Comparison of ENCODE assay signal across 8 cellular contexts in the genomic region with DNA sequence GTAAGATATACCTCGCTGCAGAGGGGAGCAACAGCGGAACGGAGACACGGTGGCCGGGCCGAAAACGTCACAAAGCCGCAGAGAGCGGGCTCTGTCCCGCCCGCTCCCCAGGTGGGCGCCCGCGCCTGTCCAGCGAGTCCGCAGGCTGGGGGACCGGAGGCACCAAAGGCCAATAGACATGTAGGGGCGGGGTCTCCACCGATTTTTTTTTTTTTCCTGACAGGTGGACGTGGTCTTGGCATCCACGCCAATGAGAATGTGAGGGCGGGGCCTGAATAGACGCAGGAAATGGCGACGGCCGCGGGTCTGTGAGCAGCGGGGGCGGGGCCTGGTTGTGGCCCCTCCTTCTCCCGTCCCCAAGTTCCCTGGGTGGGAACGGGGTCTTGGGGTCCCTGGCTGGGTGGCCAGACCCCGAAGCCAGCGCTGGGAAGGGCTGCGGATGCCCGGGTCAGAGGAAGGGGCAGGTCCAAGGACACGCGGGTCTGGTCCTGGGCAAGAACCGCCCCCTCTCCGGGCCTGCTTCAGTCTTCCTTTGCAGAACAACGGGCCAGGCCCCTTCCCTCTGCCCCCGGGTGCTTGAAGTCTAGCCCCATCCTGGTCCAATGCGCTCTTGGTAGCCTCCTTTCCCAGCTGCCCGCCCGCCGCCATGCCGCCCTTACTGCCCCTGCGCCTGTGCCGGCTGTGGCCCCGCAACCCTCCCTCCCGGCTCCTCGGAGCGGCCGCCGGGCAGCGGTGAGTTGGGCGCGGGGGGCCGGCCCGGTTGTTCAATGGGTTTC. TPM values are rescaled to one million over a fixed set of nuclear protein-coding genes. Genes with fewer than 3 reads are reported as not detected.
DNase-seq lines count a peak whose midpoint lies in the region; ATAC-seq, FAIRE-seq and TF ChIP-seq lines count a peak whose summit lies in the region.

A gene with protein sequence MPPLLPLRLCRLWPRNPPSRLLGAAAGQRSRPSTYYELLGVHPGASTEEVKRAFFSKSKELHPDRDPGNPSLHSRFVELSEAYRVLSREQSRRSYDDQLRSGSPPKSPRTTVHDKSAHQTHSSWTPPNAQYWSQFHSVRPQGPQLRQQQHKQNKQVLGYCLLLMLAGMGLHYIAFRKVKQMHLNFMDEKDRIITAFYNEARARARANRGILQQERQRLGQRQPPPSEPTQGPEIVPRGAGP (plus strand): TSS at position 340 of the 776 bp plus-strand sequence. CDS start 307 bp downstream, at position 647.

- no peak for FAIRE-seq in H54 (lab: Jason Lieb, UNC)

- H3K4me1 ChIP-seq in osteoblast (ENCODE audit: insufficient read depth, low read length) (peaks cover 30% of the 10 kb centered on the region), thoracic aorta (ENCODE audit: control insufficient read depth in 1 of 2, low read depth in 2 of 2) (peaks cover 30 to 73% of the 10 kb centered on the region in 2 donors)

- H3K36me3 ChIP-seq in SU-DHL-6 (ENCODE audit: low read length) (no peaks in the 10 kb centered on the region), osteoblast (ENCODE audit: insufficient read depth, low read length) (no peaks in the 10 kb centered on the region), thoracic aorta (no peaks in the 10 kb centered on the region)

- TF ChIP-seq CTCF in SU-DHL-6 (IDR thresholded peaks at IDR 0.05; ENCODE audit: insufficient read depth, low read length, poor library complexity, severe bottlenecking), result no peak
- TF ChIP-seq CTCF in osteoblast (IDR thresholded peaks at IDR 0.05; ENCODE audit: extremely low read depth, low read depth, low read length), result no peak
- no peak for TF ChIP-seq CTCF in thoracic aorta (IDR thresholded peaks at IDR 0.05)

- H3K9me3 ChIP-seq in SU-DHL-6 (ENCODE audit: insufficient read depth, low read length) (no peaks in the 10 kb centered on the region), osteoblast (ENCODE audit: low read depth, low read length) (no peaks in the 10 kb centered on the region), thoracic aorta (no peaks in the 10 kb centered on the region)

- no peaks in the 10 kb centered on the region for H3K9me2 ChIP-seq in SU-DHL-6 (replicated peaks; ENCODE audit: insufficient read depth, low read length)

- no peaks in the 10 kb centered on the region for H3K27me3 Mint-ChIP-seq in activated naive CD8-positive, alpha-beta T cell treated with anti-CD3 and anti-CD28 coated beads for 36 hours

- H3K27ac ChIP-seq in SU-DHL-6 (ENCODE audit: low read depth, low read length), result peak within 1 kb of the TSS; percentile 86
- H3K27ac ChIP-seq in osteoblast (ENCODE audit: low read depth, low read length), result peak within 1 kb of the TSS; percentile 63
- peak within 1 kb of the TSS; percentile 88 to 90 for H3K27ac ChIP-seq in thoracic aorta

- H4K20me1 ChIP-seq in SU-DHL-6 (ENCODE audit: low read depth, low read length), result no peaks in the 10 kb centered on the region
- H4K20me1 ChIP-seq in osteoblast (ENCODE audit: insufficient read depth, low read length), result peaks cover 1% of the 10 kb centered on the region

- DNase-seq in DMS53 treated with DMSO at 0.1 percent for 48 hours (lab: John Stamatoyannopoulos, UW; ENCODE audit: unreplicated experiment) (peak; percentile 92), H54 (ENCODE audit: insufficient read length, low spot score) (peak; percentile 79), NCI-H1048 (lab: John Stamatoyannopoulos, UW) (peak; percentile 86), glomerular visceral epithelial cell (ENCODE audit: extremely low spot score) (peak; percentile 91), osteoblast (ENCODE audit: insufficient read length, low spot score, missing footprints) (peak; percentile 99), thoracic aorta (ENCODE audit: low spot score) (peak; percentile 83)
- peak; percentile 88 for DNase-seq in activated naive CD8-positive, alpha-beta T cell treated with anti-CD3 and anti-CD28 coated beads for 36 hours

- peak within 1 kb of the TSS; percentile 80 for H3K4me2 ChIP-seq in SU-DHL-6 (ENCODE audit: low read depth, low read length, poor library complexity, severe bottlenecking)
- peak within 1 kb of the TSS; percentile 95 for H3K4me2 ChIP-seq in osteoblast (ENCODE audit: insufficient read depth, low read length)

- H3K79me2 ChIP-seq in SU-DHL-6 (ENCODE audit: insufficient read depth, low read length) (peaks cover 4% of the 10 kb centered on the region; the same call in 1 of the 2 replicates), osteoblast (ENCODE audit: insufficient read depth, low read length) (peaks cover 29% of the 10 kb centered on the region)

- H3K27ac Mint-ChIP-seq in activated naive CD8-positive, alpha-beta T cell treated with anti-CD3 and anti-CD28 coated beads for 36 hours, result peak within 1 kb of the TSS; percentile 86

- H3K9ac ChIP-seq in SU-DHL-6 (ENCODE audit: low read length), result peak within 1 kb of the TSS; percentile 74

- no peak for ATAC-seq in thoracic aorta (ENCODE audit: insufficient number of reproducible peaks, low FRiP score, low read depth)

- peak; percentile 31 for TF ChIP-seq POLR2A in H54 (IDR thresholded peaks at IDR 0.05; ENCODE audit: low read depth, low read length)

- H3K4me1 Mint-ChIP-seq in activated naive CD8-positive, alpha-beta T cell treated with anti-CD3 and anti-CD28 coated beads for 36 hours, result peaks cover 38% of the 10 kb centered on the region

- peaks cover 43% of the 10 kb centered on the region for H3F3A ChIP-seq in SU-DHL-6 (ENCODE audit: insufficient read depth)

- peak within 1 kb of the TSS; percentile 83 for H3K4me3 Mint-ChIP-seq in activated naive CD8-positive, alpha-beta T cell treated with anti-CD3 and anti-CD28 coated beads for 36 hours

- H2AFZ ChIP-seq in SU-DHL-6 (ENCODE audit: low read depth, low read length, severe bottlenecking) (peak within 1 kb of the TSS; percentile 54), osteoblast (ENCODE audit: low read length) (peak within 1 kb of the TSS; percentile 88)

- no peaks in the 10 kb centered on the region for H3K9me3 Mint-ChIP-seq in activated naive CD8-positive, alpha-beta T cell treated with anti-CD3 and anti-CD28 coated beads for 36 hours

- H3K27me3 ChIP-seq in SU-DHL-6 (ENCODE audit: low read length), result no peaks in the 10 kb centered on the region
- no peaks in the 10 kb centered on the region for H3K27me3 ChIP-seq in osteoblast (ENCODE audit: insufficient read depth, low read length)
- H3K27me3 ChIP-seq in thoracic aorta (replicated peaks; ENCODE audit: insufficient read depth), result no peaks in the 10 kb centered on the region

- H3K4me3 ChIP-seq in SU-DHL-6 (ENCODE audit: insufficient read depth, low read length, poor library complexity, severe bottlenecking) (peak within 1 kb of the TSS; percentile 61), osteoblast (ENCODE audit: insufficient read depth, low read length) (peak within 1 kb of the TSS; percentile 93), thoracic aorta (peak within 1 kb of the TSS; percentile 85)

- H3K36me3 Mint-ChIP-seq in activated naive CD8-positive, alpha-beta T cell treated with anti-CD3 and anti-CD28 coated beads for 36 hours, result peaks cover 4% of the 10 kb centered on the region

RNA-seq across cellular contexts. Expression of the gene that starts here (rescaled TPM):
- total RNA-seq in activated naive CD8-positive, alpha-beta T cell treated with anti-CD3 and anti-CD28 coated beads for 36 hours, result 10 to 100 TPM; 16.5 to 17.7 TPM
- total RNA-seq in osteoblast (8.0 and 9.8 TPM in 2 replicates), thoracic aorta (10 to 100 TPM; 13.5 to 53.2 TPM)
